12 cellular contexts compared by ENCODE assay signal in genomic region chr18:52716926-52717325, GRCh38.
A peak's percentile ranks its signal among the peaks of the same experiment; 100 is the strongest.
DNase-seq lines count a peak whose midpoint lies in the region; ATAC-seq and TF ChIP-seq lines count a peak whose summit lies in the region.
"Had no signal": no experiment of that assay in that cellular context is flagged by ENCODE, and none has a peak within 500 bp of the region (broad histone marks: within the 10 kb centered on the region; RNA-seq: fewer than 3 reads in every experiment).

No MANE protein-coding gene starts in this region.

- no peak overlapping the region for H3K4me3 Mint-ChIP-seq in WTC11
- H3K4me3 Mint-ChIP-seq: CD14-positive monocyte had no signal

- no peak for TF ChIP-seq POLR2A in transverse colon (IDR thresholded peaks at IDR 0.05)

- peaks cover 0 to 21% (median 10%) of the 10 kb centered on the region in 4 donors for H3K4me1 ChIP-seq in transverse colon
- H3K4me1 ChIP-seq: SJSA1, spleen had no signal

- H3K27me3 Mint-ChIP-seq in WTC11 (ENCODE audit: low read depth): no peaks in the 10 kb centered on the region

- H3K36me3 ChIP-seq in transverse colon: no peaks in the 10 kb centered on the region
- H3K36me3 ChIP-seq: SJSA1, spleen had no signal

- no peak overlapping the region for H3K27ac Mint-ChIP-seq in WTC11
- H3K27ac Mint-ChIP-seq: CD14-positive monocyte had no signal

- H3K4me1 Mint-ChIP-seq in WTC11: peaks cover 4% of the 10 kb centered on the region
- H3K4me1 Mint-ChIP-seq: CD14-positive monocyte had no signal

- no peak overlapping the region for H3K27ac ChIP-seq in transverse colon
- H3K27ac ChIP-seq: SJSA1, spleen had no signal

- H3K36me3 Mint-ChIP-seq in WTC11: no peaks in the 10 kb centered on the region
- H3K36me3 Mint-ChIP-seq: CD14-positive monocyte had no signal

- no peaks in the 10 kb centered on the region for H3K9me3 ChIP-seq in transverse colon
- H3K9me3 ChIP-seq: spleen had no signal

- intact Hi-C loops in transverse colon (cut with DNase I; ENCODE audit: low total_unique reads): loop anchor here (10.0 kb wide), 1 partner anchor 188 kb away; no protein-coding TSS in a partner anchor

- WGBS in transverse colon (ENCODE audit: low coverage in 1 of 2), 2 donors: 13 to 20% methylated on average over 1 to 3 of the region's 3 CpGs

- in situ Hi-C loops in transverse colon (cut with MboI; ENCODE audit: low pct_ligation_motif_present in 1 of 4, low pct_unique_long_range_greater_than_20kb in 1 of 4, low sequenced_read_pairs in 3 of 4): loop anchor here in 2 of 4 donors (10.0 to 25.0 kb wide), 2 partner anchors 195 to 198 kb away; no protein-coding TSS in a partner anchor

- no peak overlapping the region for H3K4me3 ChIP-seq in transverse colon
- H3K4me3 ChIP-seq: SJSA1, spleen had no signal

- 0 out of 2 replicates have a peak, but pooled peaks have one; percentile 26 for ATAC-seq in WTC11
- no peak for ATAC-seq in HG03108 (IDR thresholded peaks at IDR 0.05; ENCODE audit: unreplicated experiment)

- H3K27me3 ChIP-seq in transverse colon: no peaks in the 10 kb centered on the region
- H3K27me3 ChIP-seq: SJSA1, spleen had no signal

- no peak for TF ChIP-seq EP300 in transverse colon (IDR thresholded peaks at IDR 0.05; ENCODE audit: low read depth)

- POLR2A ChIA-PET in WTC11 (lab: Charles Lee): no interaction called here

- H3K9me3 Mint-ChIP-seq in WTC11: no peaks in the 10 kb centered on the region

- DNase-seq in NCI-H82 (lab: John Stamatoyannopoulos, UW) (peak; percentile 26), NCI-H82 treated with DMSO at 0.1 percent for 48 hours (lab: John Stamatoyannopoulos, UW; ENCODE audit: unreplicated experiment) (no peak), WTC11 (ENCODE audit: low spot score) (peak; percentile 9), kidney glomerular epithelial cell (lab: John Stamatoyannopoulos, UW) (peak; percentile 25), transverse colon (peak; percentile 73), NCI-H510A (lab: John Stamatoyannopoulos, UW) (no peak)
- DNase-seq in activated CD4-positive, CD25-positive, alpha-beta regulatory T cell (lab: John Stamatoyannopoulos, UW): no peak
- DNase-seq: activated gamma-delta T cell, spleen had no signal

- TF ChIP-seq CTCF in WTC11 (IDR thresholded peaks at IDR 0.05): no peak
- peak; percentile 53 to 73 (median 59) for TF ChIP-seq CTCF in transverse colon (IDR thresholded peaks at IDR 0.05)

- CTCF ChIA-PET in WTC11 (lab: Charles Lee): interaction anchor here (0.6 to 2.3 kb wide), 3 partner anchors 12 to 178 kb away, joined by 3 to 12 read pairs (median 3); no protein-coding TSS in a partner anchor

TF ChIP-seq in WTC11, 78 proteins besides CTCF, POLR2A, EP300 and RAD21:
- TF ChIP-seq E2F5 (CRISPR knock-in tag; IDR thresholded peaks at IDR 0.05) (no peak), ATF2 (CRISPR knock-in tag; IDR thresholded peaks at IDR 0.05; ENCODE audit: borderline replicate concordance, low read depth) (no peak), FOXP4 (CRISPR knock-in tag; IDR thresholded peaks at IDR 0.05) (no peak), PRRX2 (CRISPR knock-in tag; IDR thresholded peaks at IDR 0.05) (no peak), JUN (CRISPR knock-in tag; IDR thresholded peaks at IDR 0.05) (no peak), ZNF512 (CRISPR knock-in tag; IDR thresholded peaks at IDR 0.05; ENCODE audit: borderline replicate concordance) (no peak), FOXK1 (CRISPR knock-in tag; IDR thresholded peaks at IDR 0.05) (no peak)

Comparison
In these comparisons a context has a peak if more than half of its experiments do, and no peak if none do; other contexts are left out.
1. DNase-seq: peak in NCI-H82 (single experiment), WTC11 (single experiment), kidney glomerular epithelial cell (single experiment) and transverse colon (single experiment); none in NCI-H82 treated with DMSO at 0.1 percent for 48 hours (single experiment), activated CD4-positive, CD25-positive, alpha-beta regulatory T cell (0 of 4) and NCI-H510A (single experiment).